In genomic region chr2:101307950-101308431, GRCh38 we compare ENCODE assay signal across 8 cellular contexts. TPM values are rescaled to one million over a fixed set of nuclear protein-coding genes. Genes with fewer than 3 reads are reported as not detected.
DNase-seq lines count a peak whose midpoint lies in the region; ATAC-seq and TF ChIP-seq lines count a peak whose summit lies in the region.

No MANE protein-coding gene starts in this region.

- H3K4me1 ChIP-seq in ACC112 (ENCODE audit: control insufficient read depth, insufficient read depth, low read length, unreplicated experiment): peaks cover 24% of the 10 kb centered on the region

- peaks cover 71% of the 10 kb centered on the region for H3K4me1 Mint-ChIP-seq in activated CD4-positive, alpha-beta T cell treated with anti-CD3 and anti-CD28 coated beads for 36 hours
- H3K4me1 Mint-ChIP-seq in naive thymus-derived CD8-positive, alpha-beta T cell: peaks cover 33 to 82% (median 78%) of the 10 kb centered on the region in 4 donors

- H3K4me3 Mint-ChIP-seq in activated CD4-positive, alpha-beta T cell treated with anti-CD3 and anti-CD28 coated beads for 36 hours: peak overlapping the region; percentile 82
- H3K4me3 Mint-ChIP-seq in naive thymus-derived CD8-positive, alpha-beta T cell: peak overlapping the region; percentile 86 to 100 (median 97)

- H3K79me2 ChIP-seq in ACC112 (ENCODE audit: control insufficient read depth, insufficient read depth, low read length, unreplicated experiment): peaks cover 55% of the 10 kb centered on the region

- H3K36me3 ChIP-seq in ACC112 (ENCODE audit: insufficient read depth, low read length): no peaks in the 10 kb centered on the region

- ATAC-seq in GM19035 (IDR thresholded peaks at IDR 0.05; ENCODE audit: unreplicated experiment): peak; percentile 16
- peak; percentile 5 for ATAC-seq in HG03378 (IDR thresholded peaks at IDR 0.05; ENCODE audit: unreplicated experiment)
- ATAC-seq in activated CD4-positive, alpha-beta T cell treated with anti-CD3 and anti-CD28 coated beads for 36 hours: no peak
- peak; percentile 15 to 19 for ATAC-seq in naive thymus-derived CD8-positive, alpha-beta T cell

- POLR2A ChIA-PET in activated CD4-positive, alpha-beta T cell treated with anti-CD3 and anti-CD28 coated beads for 36 hours (lab: Charles Lee): interaction anchor here (0.6 kb wide), 1 partner anchor 1076 kb away, joined by 5 read pairs; no protein-coding TSS in a partner anchor
- POLR2A ChIA-PET in naive thymus-derived CD8-positive, alpha-beta T cell (lab: Charles Lee): interaction anchor here (0.7 to 6.8 kb wide), 10 partner anchors 9 to 306 kb away, joined by 3 to 94 read pairs (median 8); partner anchors contain the start of genes CNOT11 and RPL31

- H3K27ac Mint-ChIP-seq in activated CD4-positive, alpha-beta T cell treated with anti-CD3 and anti-CD28 coated beads for 36 hours: peak overlapping the region; percentile 98
- H3K27ac Mint-ChIP-seq in naive thymus-derived CD8-positive, alpha-beta T cell: peak overlapping the region; percentile 89 to 99 (median 98)

- H3K36me3 Mint-ChIP-seq in activated CD4-positive, alpha-beta T cell treated with anti-CD3 and anti-CD28 coated beads for 36 hours (ENCODE audit: low read depth): peaks cover 15% of the 10 kb centered on the region
- H3K36me3 Mint-ChIP-seq in naive thymus-derived CD8-positive, alpha-beta T cell: peaks cover 0 to 24% (median 3%) of the 10 kb centered on the region in 3 donors

- H3K4me3 ChIP-seq in ACC112 (ENCODE audit: low read depth, low read length): peak overlapping the region; percentile 91
- peak overlapping the region; percentile 63 for H3K4me3 ChIP-seq in epithelial cell of esophagus (ENCODE audit: low read length)

- intact Hi-C loops in activated CD4-positive, alpha-beta T cell treated with anti-CD3 and anti-CD28 coated beads for 36 hours (cut with DNase I, micrococcal nuclease): loop anchor here (1.0 to 5.0 kb wide), 18 partner anchors 23 to 1059 kb away; partner anchors contain the start of genes CNOT11 (in 2 of the 2), PDCL3 (in 1 of the 2), RPL31 (in 1 of the 2) and TBC1D8 (in 1 of the 2)

- no peaks in the 10 kb centered on the region for H3K27me3 ChIP-seq in ACC112 (ENCODE audit: insufficient read depth, low read length)

- TF ChIP-seq CTCF in epithelial cell of esophagus (IDR thresholded peaks at IDR 0.05; ENCODE audit: insufficient read depth, low read depth, low read length, missing control alignments): no peak

- H3K9me3 Mint-ChIP-seq in activated CD4-positive, alpha-beta T cell treated with anti-CD3 and anti-CD28 coated beads for 36 hours (ENCODE audit: low read depth): no peaks in the 10 kb centered on the region
- H3K9me3 Mint-ChIP-seq in naive thymus-derived CD8-positive, alpha-beta T cell: no peaks in the 10 kb centered on the region

- H3K27ac ChIP-seq in ACC112 (ENCODE audit: low read depth, low read length): peak overlapping the region; percentile 90

- H2AFZ ChIP-seq in ACC112 (ENCODE audit: low read length, unreplicated experiment): peak overlapping the region; percentile 83

- CTCF ChIA-PET in activated CD4-positive, alpha-beta T cell treated with anti-CD3 and anti-CD28 coated beads for 36 hours (lab: Charles Lee): no interaction called here

- DNase-seq in activated CD4-positive, alpha-beta T cell treated with anti-CD3 and anti-CD28 coated beads for 36 hours: peak; percentile 59
- DNase-seq in epithelial cell of esophagus (ENCODE audit: low read depth) (no peak), SW 1271 (lab: John Stamatoyannopoulos, UW) (no peak), NCI-H187 treated with DMSO at 0.1 percent for 48 hours (lab: John Stamatoyannopoulos, UW) (no peak)
- peak in 3 of 10 donors; percentile 22 to 63 (median 35) for DNase-seq in naive thymus-derived CD8-positive, alpha-beta T cell

- H3K27me3 Mint-ChIP-seq in activated CD4-positive, alpha-beta T cell treated with anti-CD3 and anti-CD28 coated beads for 36 hours: no peaks in the 10 kb centered on the region
- no peaks in the 10 kb centered on the region for H3K27me3 Mint-ChIP-seq in naive thymus-derived CD8-positive, alpha-beta T cell

RNA-seq across cellular contexts. Expression of gene RNF149, which starts 0.5 kb away (rescaled TPM):
- total RNA-seq in activated CD4-positive, alpha-beta T cell treated with anti-CD3 and anti-CD28 coated beads for 36 hours: 10 to 100 TPM; 23.4 to 29.5 TPM
- total RNA-seq in naive thymus-derived CD8-positive, alpha-beta T cell: 100 to 1,000 TPM; 108 to 114 TPM
- 10 to 100 TPM; 36.6 to 41.6 (median 39.0) TPM for polyA plus RNA-seq in naive thymus-derived CD8-positive, alpha-beta T cell

RNA-seq across cellular contexts. Expression of gene CNOT11, which starts 55.3 kb away (rescaled TPM):
- total RNA-seq in activated CD4-positive, alpha-beta T cell treated with anti-CD3 and anti-CD28 coated beads for 36 hours: 100 to 1,000 TPM in 1 of 2 experiments, 10 to 100 TPM in 1; 57.9 to 106 TPM
- total RNA-seq in naive thymus-derived CD8-positive, alpha-beta T cell: 10 to 100 TPM; 51.6 to 62.4 TPM
- polyA plus RNA-seq in naive thymus-derived CD8-positive, alpha-beta T cell: 10 to 100 TPM; 64.2 to 69.3 (median 64.9) TPM
